8 cellular contexts compared by ENCODE assay signal in genomic region chr13:110915874-110916670, GRCh38. TPM values are rescaled to one million over a fixed set of nuclear protein-coding genes. Genes with fewer than 3 reads are reported as not detected.
DNase-seq lines count a peak whose midpoint lies in the region; ATAC-seq and TF ChIP-seq lines count a peak whose summit lies in the region.

No MANE protein-coding gene starts in this region.

- ATAC-seq in GM21367 (IDR thresholded peaks at IDR 0.05; ENCODE audit: unreplicated experiment) (no peak), GM21619 (IDR thresholded peaks at IDR 0.05; ENCODE audit: unreplicated experiment) (no peak)

- peaks cover 33% of the 10 kb centered on the region for H3K36me3 ChIP-seq in SJSA1
- H3K36me3 ChIP-seq in neuron (ENCODE audit: insufficient read depth, low read length) = no peaks in the 10 kb centered on the region

- H3K27me3 ChIP-seq in SJSA1 (replicated peaks) (no peaks in the 10 kb centered on the region), neuron (ENCODE audit: insufficient read depth, low read length) (no peaks in the 10 kb centered on the region)

- H3K27ac ChIP-seq in 22Rv1 (peak overlapping the region; percentile 96), SJSA1 (peak overlapping the region; percentile 93)

- H2AFZ ChIP-seq in neuron (ENCODE audit: low read depth, low read length) = peak overlapping the region; percentile 70

- H3K4me3 ChIP-seq in GM08714 (ENCODE audit: low read length) (peak overlapping the region; percentile 87), SJSA1 (peak overlapping the region; percentile 98), epithelial cell of proximal tubule (ENCODE audit: low read depth, low read length) (peak overlapping the region; percentile 94), neuron (ENCODE audit: low read length) (peak overlapping the region; percentile 81)

- peak in 1 of 2 experiments; percentile 99 for DNase-seq in SJSA1 (ENCODE audit: low read depth in 1 of 2, low spot score in 2 of 2)
- no peak for DNase-seq in epithelial cell of proximal tubule (ENCODE audit: low read depth)
- DNase-seq in Ammon's horn (ENCODE audit: low spot score) = no peak

- H3K4me1 ChIP-seq in SJSA1 (replicated peaks) = peaks cover 39% of the 10 kb centered on the region
- H3K4me1 ChIP-seq in neuron (ENCODE audit: insufficient read depth, low read length) = peaks cover 27% of the 10 kb centered on the region

- H3K9me3 ChIP-seq in SJSA1 (replicated peaks) (peaks cover 4% of the 10 kb centered on the region; the same call in 1 of the 2 replicates), neuron (ENCODE audit: low read length) (no peaks in the 10 kb centered on the region)

- TF ChIP-seq CTCF in 22Rv1 (IDR thresholded peaks at IDR 0.05) (no peak), epithelial cell of proximal tubule (conservative IDR thresholded peaks at IDR 0.05; ENCODE audit: low read depth, low read length) (no peak)

RNA-seq across cellular contexts. Expression of gene ANKRD10, which starts 1.2 kb away (rescaled TPM):
- 208 and 225 TPM in 2 replicates for total RNA-seq in SJSA1 (2014; rRNA removed; shearing (Covaris generic))
- 36.5 and 54.9 TPM in 2 replicates for total RNA-seq in epithelial cell of proximal tubule
